20 cellular contexts compared by ENCODE assay signal in the genomic region with DNA sequence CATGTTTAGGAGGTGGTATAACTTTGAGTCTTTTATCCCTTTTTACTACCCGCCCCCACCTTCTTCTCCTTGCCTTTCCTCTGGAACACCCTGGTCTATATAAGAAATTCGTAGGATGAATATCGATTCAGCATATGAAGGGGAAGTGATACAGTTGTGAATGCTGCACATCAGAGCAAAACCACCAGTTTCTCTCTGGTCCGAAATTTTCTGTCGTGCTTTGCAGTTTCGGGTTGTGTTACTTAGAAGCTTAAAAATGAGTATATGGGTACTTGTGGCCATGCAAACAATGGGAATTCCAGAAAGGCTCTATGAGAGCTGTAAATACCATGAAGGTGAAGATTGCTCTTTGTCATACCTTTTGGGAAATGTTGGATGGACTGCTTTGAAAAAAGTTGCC.
DNase-seq lines count a peak whose midpoint lies in the region; ATAC-seq, FAIRE-seq and TF ChIP-seq lines count a peak whose summit lies in the region.
"Had no signal": no experiment of that assay in that cellular context is flagged by ENCODE, and none has a peak within 500 bp of the region (broad histone marks: within the 10 kb centered on the region; RNA-seq: fewer than 3 reads in every experiment).

No MANE protein-coding gene starts in this region.

- H2AFZ ChIP-seq in OCI-LY3 (ENCODE audit: low read depth, low read length), result no peak overlapping the region

- no peaks in the 10 kb centered on the region for H4K20me1 ChIP-seq in OCI-LY3 (ENCODE audit: insufficient read depth, low read length)

- peaks cover 25% of the 10 kb centered on the region for H3K4me1 ChIP-seq in OCI-LY3 (ENCODE audit: low read length)
- H3K4me1 ChIP-seq: Caco-2 had no signal

- H3K36me3 Mint-ChIP-seq in activated naive CD4-positive, alpha-beta T cell treated with anti-CD3 and anti-CD28 coated beads, Interleukin-2, amount 10 ng/mL, durations not matched to agents 7 days and 5 days, result no peaks in the 10 kb centered on the region
- H3K36me3 Mint-ChIP-seq in natural killer cell, result no peaks in the 10 kb centered on the region
- no peaks in the 10 kb centered on the region for H3K36me3 Mint-ChIP-seq in activated T-cell treated with anti-CD3 and anti-CD28 coated beads, Interleukin-2, amount 50 U/mL, for 4 hours (ENCODE audit: insufficient read depth)

- H3K79me2 ChIP-seq in OCI-LY3 (ENCODE audit: low read length), result no peaks in the 10 kb centered on the region

- H3K27me3 Mint-ChIP-seq in activated naive CD4-positive, alpha-beta T cell treated with anti-CD3 and anti-CD28 coated beads, Interleukin-2, amount 10 ng/mL, durations not matched to agents 7 days and 5 days, result no peaks in the 10 kb centered on the region
- no peaks in the 10 kb centered on the region for H3K27me3 Mint-ChIP-seq in natural killer cell (ENCODE audit: low read depth in 2 of 2)
- peaks cover 7% of the 10 kb centered on the region for H3K27me3 Mint-ChIP-seq in activated T-cell treated with anti-CD3 and anti-CD28 coated beads, Interleukin-2, amount 50 U/mL, for 4 hours (ENCODE audit: low read depth)
- H3K27me3 Mint-ChIP-seq: CD4-positive, alpha-beta T cell had no signal

- DNase-seq in GM12891 (ENCODE audit: insufficient read length, low spot score) (no peak), natural killer cell (no peak), retina (no peak)
- no peak for DNase-seq in activated naive CD4-positive, alpha-beta T cell treated with anti-CD3 and anti-CD28 coated beads, Interleukin-2, amount 10 ng/mL, durations not matched to agents 7 days and 5 days
- DNase-seq in activated T-cell treated with anti-CD3 and anti-CD28 coated beads, Interleukin-2, amount 50 U/mL, for 4 hours, result no peak
- DNase-seq: AML-193; Caco-2; CD4-positive, alpha-beta T cell; GOT3; H7; HFFc6; IMR-90 had no signal

- CTCF ChIA-PET in activated naive CD4-positive, alpha-beta T cell treated with anti-CD3 and anti-CD28 coated beads, Interleukin-2, amount 10 ng/mL, durations not matched to agents 7 days and 5 days (lab: Charles Lee), result no interaction called here

- H3K27ac ChIP-seq in OCI-LY3 (ENCODE audit: low read length), result no peak overlapping the region
- H3K27ac ChIP-seq: C4-2B, HL-60 had no signal

- intact Hi-C loops in natural killer cell (cut with micrococcal nuclease), result no loop called here

- no peak for TF ChIP-seq POLR2A in GM12891 (IDR thresholded peaks at IDR 0.05; ENCODE audit: low read depth, low read length)

- FAIRE-seq in GM12891 (lab: Jason Lieb, UNC), result no peak
- FAIRE-seq: A204.1, G401.6, K562 had no signal

- 0 out of 2 replicates have a peak, but pooled peaks cover 3% of the 10 kb centered on the region for H3K27me3 ChIP-seq in OCI-LY3 (ENCODE audit: low read depth, low read length)

- no peak for TF ChIP-seq CTCF in OCI-LY3 (IDR thresholded peaks at IDR 0.05; ENCODE audit: low read depth, low read length)
- TF ChIP-seq CTCF in natural killer cell (IDR thresholded peaks at IDR 0.05), result no peak

- H3K4me1 Mint-ChIP-seq in activated naive CD4-positive, alpha-beta T cell treated with anti-CD3 and anti-CD28 coated beads, Interleukin-2, amount 10 ng/mL, durations not matched to agents 7 days and 5 days, result no peaks in the 10 kb centered on the region
- H3K4me1 Mint-ChIP-seq in natural killer cell, result no peaks in the 10 kb centered on the region
- H3K4me1 Mint-ChIP-seq in activated T-cell treated with anti-CD3 and anti-CD28 coated beads, Interleukin-2, amount 50 U/mL, for 4 hours (ENCODE audit: low read depth), result no peaks in the 10 kb centered on the region

- no peak overlapping the region for H3K4me3 Mint-ChIP-seq in activated naive CD4-positive, alpha-beta T cell treated with anti-CD3 and anti-CD28 coated beads, Interleukin-2, amount 10 ng/mL, durations not matched to agents 7 days and 5 days
- H3K4me3 Mint-ChIP-seq in natural killer cell, result no peak overlapping the region
- no peak overlapping the region for H3K4me3 Mint-ChIP-seq in activated T-cell treated with anti-CD3 and anti-CD28 coated beads, Interleukin-2, amount 50 U/mL, for 4 hours
- H3K4me3 Mint-ChIP-seq: CD4-positive, alpha-beta T cell had no signal

- no peak overlapping the region for H3K27ac Mint-ChIP-seq in activated naive CD4-positive, alpha-beta T cell treated with anti-CD3 and anti-CD28 coated beads, Interleukin-2, amount 10 ng/mL, durations not matched to agents 7 days and 5 days
- H3K27ac Mint-ChIP-seq in natural killer cell, result no peak overlapping the region
- H3K27ac Mint-ChIP-seq: CD4-positive, alpha-beta T cell; HFFc6 had no signal

- H3K9me3 ChIP-seq in OCI-LY3 (ENCODE audit: insufficient read depth, low read length), result peaks cover 7% of the 10 kb centered on the region; the same call in 1 of the 2 replicates
- H3K9me3 ChIP-seq: Caco-2 had no signal

- peak; percentile 64 for ATAC-seq in HG03025 (IDR thresholded peaks at IDR 0.05; ENCODE audit: low FRiP score, unreplicated experiment)
- no peak for ATAC-seq in natural killer cell
- ATAC-seq in activated T-cell treated with anti-CD3 and anti-CD28 coated beads, Interleukin-2, amount 50 U/mL, for 4 hours, result no peak
- ATAC-seq: HCT116, K562 had no signal

- no peak overlapping the region for H3K9ac ChIP-seq in OCI-LY3 (ENCODE audit: low read length)

- no peaks in the 10 kb centered on the region for H3K36me3 ChIP-seq in OCI-LY3 (replicated peaks; ENCODE audit: low read depth, low read length)

- H3K9me3 Mint-ChIP-seq in activated naive CD4-positive, alpha-beta T cell treated with anti-CD3 and anti-CD28 coated beads, Interleukin-2, amount 10 ng/mL, durations not matched to agents 7 days and 5 days, result peaks cover 5% of the 10 kb centered on the region
- H3K9me3 Mint-ChIP-seq in natural killer cell, result peaks cover 4% of the 10 kb centered on the region in 2 donors
- peaks cover 10% of the 10 kb centered on the region for H3K9me3 Mint-ChIP-seq in activated T-cell treated with anti-CD3 and anti-CD28 coated beads, Interleukin-2, amount 50 U/mL, for 4 hours

- peak overlapping the region; percentile 59 for H3K4me3 ChIP-seq in OCI-LY3 (ENCODE audit: low read length)
- H3K4me3 ChIP-seq: K562 had no signal

- peak overlapping the region; percentile 66 for H3K4me2 ChIP-seq in OCI-LY3 (ENCODE audit: low read length)

TF ChIP-seq in GM12891, 5 proteins besides CTCF, POLR2A, EP300 and RAD21:
- TF ChIP-seq POU2F2 (IDR thresholded peaks at IDR 0.05; ENCODE audit: low read depth, low read length) (no peak), SPI1 (IDR thresholded peaks at IDR 0.05; ENCODE audit: low read depth, low read length) (0 out of 2 replicates have a peak, but pooled peaks have one; percentile 5)
TF ChIP-seq in GM12891: peak in this region for 1.
